8 cellular contexts compared by ENCODE assay signal in genomic region chr15:88894348-88894818, GRCh38. TPM values are rescaled to one million over a fixed set of nuclear protein-coding genes. Genes with fewer than 3 reads are reported as not detected.
A peak's percentile ranks its signal among the peaks of the same experiment; 100 is the strongest.
DNase-seq lines count a peak whose midpoint lies in the region; ATAC-seq and TF ChIP-seq lines count a peak whose summit lies in the region.

No MANE protein-coding gene starts in this region.

- H3K9me3 Mint-ChIP-seq in CD14-positive monocyte = peaks cover 0 to 14% (median 3%) of the 10 kb centered on the region in 7 donors
- H3K9me3 Mint-ChIP-seq in activated T-cell treated with anti-CD3 and anti-CD28 coated beads, Interleukin-2, amount 50 U/mL, for 72 hours = no peaks in the 10 kb centered on the region

- peak overlapping the region; percentile 66 to 84 for H3K4me3 Mint-ChIP-seq in CD14-positive monocyte
- H3K4me3 Mint-ChIP-seq in activated T-cell treated with anti-CD3 and anti-CD28 coated beads, Interleukin-2, amount 50 U/mL, for 72 hours = peak overlapping the region; percentile 76 to 94

- peaks cover 31 to 50% (median 40%) of the 10 kb centered on the region in 3 donors for H3K27me3 Mint-ChIP-seq in CD14-positive monocyte (ENCODE audit: low read depth in 3 of 3)
- H3K27me3 Mint-ChIP-seq in activated T-cell treated with anti-CD3 and anti-CD28 coated beads, Interleukin-2, amount 50 U/mL, for 72 hours (ENCODE audit: low read depth) = no peaks in the 10 kb centered on the region

- H3K4me3 ChIP-seq in foreskin fibroblast (ENCODE audit: low read depth in 1 of 2, low read length in 2 of 2) (peak overlapping the region; percentile 46 to 54), retinal pigment epithelial cell (ENCODE audit: low read length) (peak overlapping the region; percentile 49)

- TF ChIP-seq CTCF in CD14-positive monocyte (IDR thresholded peaks at IDR 0.05) = peak; percentile 60
- TF ChIP-seq CTCF in foreskin fibroblast (IDR thresholded peaks at IDR 0.05; ENCODE audit: low read depth, low read length) = peak; percentile 57
- TF ChIP-seq CTCF in retinal pigment epithelial cell (conservative IDR thresholded peaks at IDR 0.05; ENCODE audit: low read depth, low read length) = peak; percentile 88

- ATAC-seq in GM21723 (IDR thresholded peaks at IDR 0.05; ENCODE audit: unreplicated experiment) (peak; percentile 66), GM19023 (IDR thresholded peaks at IDR 0.05; ENCODE audit: unreplicated experiment) (no peak)
- peak; percentile 66 to 77 for ATAC-seq in activated T-cell treated with anti-CD3 and anti-CD28 coated beads, Interleukin-2, amount 50 U/mL, for 72 hours (replicated peaks in 1 of 2)

- intact Hi-C loops in CD14-positive monocyte (cut with micrococcal nuclease) = no loop called here

- H3K4me1 Mint-ChIP-seq in CD14-positive monocyte = peaks cover 20% of the 10 kb centered on the region
- H3K4me1 Mint-ChIP-seq in activated T-cell treated with anti-CD3 and anti-CD28 coated beads, Interleukin-2, amount 50 U/mL, for 72 hours (ENCODE audit: low read depth) = peaks cover 46% of the 10 kb centered on the region

- no peaks in the 10 kb centered on the region for H3K36me3 Mint-ChIP-seq in CD14-positive monocyte
- peaks cover 0 to 5% of the 10 kb centered on the region in 2 donors for H3K36me3 Mint-ChIP-seq in activated T-cell treated with anti-CD3 and anti-CD28 coated beads, Interleukin-2, amount 50 U/mL, for 72 hours (ENCODE audit: insufficient read depth in 2 of 2)

- H3K27ac Mint-ChIP-seq in CD14-positive monocyte = no peak overlapping the region
- H3K27ac Mint-ChIP-seq in activated T-cell treated with anti-CD3 and anti-CD28 coated beads, Interleukin-2, amount 50 U/mL, for 72 hours = no peak overlapping the region

- DNase-seq in CD14-positive monocyte (ENCODE audit: low spot score) (no peak), NCI-H69 (lab: John Stamatoyannopoulos, UW) (peak; percentile 40), foreskin fibroblast (peak in 1 of 2 donors; percentile 66), retinal pigment epithelial cell (ENCODE audit: low read depth) (no peak), NCI-H345 (lab: John Stamatoyannopoulos, UW) (no peak)
- peak; percentile 88 to 89 for DNase-seq in activated T-cell treated with anti-CD3 and anti-CD28 coated beads, Interleukin-2, amount 50 U/mL, for 72 hours

RNA-seq across cellular contexts. Expression of gene HAPLN3, which starts 1.0 kb away (rescaled TPM):
- polyA plus RNA-seq in CD14-positive monocyte = under 1 TPM; 0.60 to 0.65 TPM
- total RNA-seq in activated T-cell treated with anti-CD3 and anti-CD28 coated beads, Interleukin-2, amount 50 U/mL, for 72 hours = 100 to 1,000 TPM in 1 of 2 donors, 10 to 100 TPM in 1; 82.5 to 114 TPM

RNA-seq across cellular contexts. Expression of gene MFGE8, which starts 18.8 kb away (rescaled TPM):
- not detected for polyA plus RNA-seq in CD14-positive monocyte
- 10 to 100 TPM; 21.7 to 27.7 TPM for total RNA-seq in activated T-cell treated with anti-CD3 and anti-CD28 coated beads, Interleukin-2, amount 50 U/mL, for 72 hours

Comparison
In these comparisons a context has a peak if more than half of its experiments do, and no peak if none do; other contexts are left out.
1. DNase-seq: peak in NCI-H69 (single experiment) and activated T-cell treated with anti-CD3 and anti-CD28 coated beads, Interleukin-2, amount 50 U/mL, for 72 hours (2 of 2); none in CD14-positive monocyte (single experiment), retinal pigment epithelial cell (single experiment) and NCI-H345 (single experiment).
2. Peak in every context shown above with its lines, with median percentiles within 50 percentile points of each other: CTCF ChIP-seq.